25 cellular contexts compared by ENCODE assay signal in genomic region chr12:3150308-3150670, GRCh38.
DNase-seq lines count a peak whose midpoint lies in the region; ATAC-seq, FAIRE-seq and TF ChIP-seq lines count a peak whose summit lies in the region.
"Had no signal": no experiment of that assay in that cellular context is flagged by ENCODE, and none has a peak within 500 bp of the region (broad histone marks: within the 10 kb centered on the region; RNA-seq: fewer than 3 reads in every experiment).

No MANE protein-coding gene starts in this region.

- ATAC-seq in thoracic aorta (ENCODE audit: insufficient number of reproducible peaks, low FRiP score, low read depth) (no peak), HG02938 (IDR thresholded peaks at IDR 0.05; ENCODE audit: unreplicated experiment) (no peak)
- ATAC-seq: activated CD8-positive, alpha-beta memory T cell treated with anti-CD3 and anti-CD28 coated beads, Interleukin-2, amount 10 ng/mL, durations not matched to agents 7 days and 5 days; activated T-cell treated with anti-CD3 and anti-CD28 coated beads, Interleukin-2, amount 50 U/mL, for 72 hours; gastroesophageal sphincter; Panc1 had no signal

- H3K27me3 ChIP-seq in HUES48 (ENCODE audit: control insufficient read depth, insufficient read depth, low read length) (no peaks in the 10 kb centered on the region), thoracic aorta (replicated peaks; ENCODE audit: insufficient read depth) (no peaks in the 10 kb centered on the region)
- H3K27me3 ChIP-seq: gastroesophageal sphincter, right lobe of liver had no signal

- no peak for FAIRE-seq in kidney (lab: Jason Lieb, UNC)
- FAIRE-seq: endometrium had no signal

- H3K9me3 ChIP-seq in HUES48 (ENCODE audit: control insufficient read depth, insufficient read depth, low read length) = no peaks in the 10 kb centered on the region
- H3K9me3 ChIP-seq in kidney (ENCODE audit: control insufficient read depth in 1 of 2, low read length in 2 of 2) = no peaks in the 10 kb centered on the region
- no peaks in the 10 kb centered on the region for H3K9me3 ChIP-seq in thoracic aorta
- H3K9me3 ChIP-seq: gastroesophageal sphincter, HAP-1, right lobe of liver had no signal

- H3K4me1 ChIP-seq in HUES48 (ENCODE audit: control insufficient read depth, insufficient read depth, low read length) (peaks cover 38% of the 10 kb centered on the region), kidney (ENCODE audit: control insufficient read depth in 1 of 2, insufficient read depth in 1 of 2, low read depth in 1 of 2, low read length in 2 of 2) (peaks cover 46 to 51% of the 10 kb centered on the region in 2 donors), thoracic aorta (ENCODE audit: control insufficient read depth in 1 of 2, low read depth in 2 of 2) (peaks cover 33 to 54% of the 10 kb centered on the region in 2 donors)
- H3K4me1 ChIP-seq: HAP-1 had no signal

- intact Hi-C loops in kidney (cut with DNase I) = no loop called here

- H3K4me3 ChIP-seq in HUES48 (ENCODE audit: low read depth, low read length) (no peak overlapping the region), kidney (ENCODE audit: low read length in 2 of 2) (no peak overlapping the region), thoracic aorta (peak overlapping the region; percentile 64)
- H3K4me3 ChIP-seq: gastroesophageal sphincter, HAP-1, right lobe of liver had no signal

- H3K27ac ChIP-seq in HUES48 (ENCODE audit: low read depth, low read length) = peak overlapping the region; percentile 46
- peak overlapping the region; percentile 62 for H3K27ac ChIP-seq in VCaP
- peak overlapping the region; percentile 17 to 42 for H3K27ac ChIP-seq in kidney (ENCODE audit: low read depth in 2 of 2, low read length in 2 of 2)
- peak overlapping the region; percentile 62 to 90 for H3K27ac ChIP-seq in thoracic aorta
- H3K27ac ChIP-seq: right lobe of liver had no signal

- TF ChIP-seq CTCF in VCaP (conservative IDR thresholded peaks at IDR 0.05) (no peak), kidney (IDR thresholded peaks at IDR 0.05; ENCODE audit: borderline replicate concordance, extremely low read depth, insufficient read depth) (no peak), thoracic aorta (IDR thresholded peaks at IDR 0.05) (no peak)

- DNase-seq in kidney = no peak
- DNase-seq in thoracic aorta (ENCODE audit: low spot score) = no peak
- DNase-seq in NCI-H187 (lab: John Stamatoyannopoulos, UW) = no peak
- no peak for DNase-seq in effector CD8-positive, alpha-beta T cell (lab: John Stamatoyannopoulos, UW)
- DNase-seq: activated CD4-positive, alpha-beta T cell treated with anti-CD3 and anti-CD28 coated beads, Interleukin-2, amount 50 U/mL, for 1 hour; activated CD8-positive, alpha-beta memory T cell treated with anti-CD3 and anti-CD28 coated beads, Interleukin-2, amount 10 ng/mL, durations not matched to agents 7 days and 5 days; activated naive CD4-positive, alpha-beta T cell treated with anti-CD3 and anti-CD28 coated beads for 36 hours; activated T-cell treated with anti-CD3 and anti-CD28 coated beads, Interleukin-2, amount 50 U/mL, for 72 hours; cortex of kidney; GF-D8; Kasumi-1; MV-4-11; NCI-H2171; NCI-H524; SIG-M5; stimulated activated CD4-positive, alpha-beta T cell treated with anti-CD3 and anti-CD28 coated beads, Interleukin-2, amount 100 ng/mL, for 48 hours; T1000 had no signal

- no peak overlapping the region for H3K9ac ChIP-seq in HUES48 (ENCODE audit: low read depth, low read length)
- H3K9ac ChIP-seq in kidney (ENCODE audit: low read length in 2 of 2) = peak overlapping the region in 1 of 2 donors; percentile 42

- H3K36me3 ChIP-seq in HUES48 (ENCODE audit: control insufficient read depth, insufficient read depth, low read length) = no peaks in the 10 kb centered on the region
- H3K36me3 ChIP-seq in kidney (ENCODE audit: control insufficient read depth in 1 of 2, insufficient read depth in 2 of 2, low read length in 2 of 2) = no peaks in the 10 kb centered on the region
- no peaks in the 10 kb centered on the region for H3K36me3 ChIP-seq in thoracic aorta
- H3K36me3 ChIP-seq: gastroesophageal sphincter, HAP-1 had no signal
